In the genomic region with DNA sequence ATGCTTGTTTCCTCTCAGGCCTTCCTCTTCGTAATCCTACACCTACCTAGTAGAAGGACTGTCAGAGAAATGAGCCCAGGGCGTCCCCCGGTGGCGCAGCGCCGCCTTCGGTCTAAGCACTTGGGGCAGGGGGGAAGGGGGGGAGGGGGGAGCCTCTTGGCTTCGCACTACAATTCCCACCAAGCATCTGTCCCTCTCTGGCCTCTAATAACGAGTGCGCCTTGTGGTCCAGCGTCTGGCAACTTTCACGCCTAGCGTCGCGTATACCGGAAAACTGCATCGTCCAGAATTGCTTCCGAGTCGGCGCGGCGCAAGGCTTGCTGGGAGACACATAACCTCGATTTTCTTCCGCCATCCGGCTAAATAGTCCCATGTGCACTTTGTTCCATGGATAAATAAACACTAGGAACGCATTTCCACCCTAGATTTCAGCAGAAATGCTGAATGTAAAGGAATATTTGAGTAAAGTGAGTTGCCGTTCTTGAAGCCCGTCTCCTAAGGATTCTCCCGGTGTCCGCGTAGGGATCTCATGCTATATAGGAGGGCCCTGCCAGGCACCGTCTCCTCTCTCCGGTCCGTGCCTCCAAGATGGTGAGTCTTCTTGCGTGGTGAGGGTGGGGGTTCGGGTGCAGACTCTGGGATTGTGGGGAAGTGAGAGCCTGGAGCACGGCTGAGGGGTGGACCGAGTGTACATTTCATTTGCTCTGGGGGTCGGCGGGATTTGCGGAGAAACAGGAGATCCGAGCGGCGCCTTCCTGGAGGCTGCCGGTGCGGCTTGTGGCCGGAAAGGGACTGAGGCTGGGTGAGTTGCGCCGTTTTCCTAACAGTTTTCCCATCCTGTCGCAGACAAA, we compare ENCODE assay signal across 8 cellular contexts. TPM values are rescaled to one million over a fixed set of nuclear protein-coding genes. Genes with fewer than 3 reads are reported as not detected.
A peak's percentile ranks its signal among the peaks of the same experiment; 100 is the strongest.
DNase-seq lines count a peak whose midpoint lies in the region; ATAC-seq and TF ChIP-seq lines count a peak whose summit lies in the region.

Gene RPS26 (plus strand): TSS at position 340 of the 851 bp plus-strand sequence. CDS start 249 bp downstream, at position 589.

- peak; percentile 89 for DNase-seq in GM13976 (ENCODE audit: low spot score)
- DNase-seq in NCI-H146 (lab: John Stamatoyannopoulos, UW), result peak; percentile 100
- peak; percentile 83 to 98 (median 89) for DNase-seq in T-helper 1 cell
- DNase-seq in amniotic epithelial cell (ENCODE audit: low read depth), result peak; percentile 100
- peak; percentile 98 for DNase-seq in left cardiac atrium
- DNase-seq in posterior vena cava (ENCODE audit: low spot score), result peak; percentile 99
- peak; percentile 97 for DNase-seq in upper lobe of right lung

- H3K27me3 ChIP-seq in upper lobe of right lung, result no peaks in the 10 kb centered on the region

- intact Hi-C loops in left cardiac atrium (cut with DNase I) (loop anchor here in 1 of 2 donors (2.0 to 10.0 kb wide), 2 partner anchors 45 to 63 kb away; partner anchors contain the start of genes PA2G4 and SUOX), posterior vena cava (cut with DNase I) (no loop called here), upper lobe of right lung (cut with DNase I) (loop anchor here (10.0 kb wide), 1 partner anchor 47 kb away; the partner anchor contains the start of gene SUOX)

- peak within 1 kb of the TSS; percentile 87 for H3K4me3 ChIP-seq in upper lobe of right lung

- ATAC-seq in HG02870 (IDR thresholded peaks at IDR 0.05; ENCODE audit: unreplicated experiment), result peak; percentile 91
- ATAC-seq in left cardiac atrium, result peak; percentile 97 to 98
- ATAC-seq in upper lobe of right lung, result peak; percentile 97

- no peaks in the 10 kb centered on the region for H3K9me3 ChIP-seq in upper lobe of right lung

- peak; percentile 50 for TF ChIP-seq CTCF in GM13976 (IDR thresholded peaks at IDR 0.05; ENCODE audit: borderline replicate concordance, control extremely low read depth, extremely low read depth, insufficient read depth, missing control alignments)
- peak; percentile 41 for TF ChIP-seq CTCF in upper lobe of right lung (IDR thresholded peaks at IDR 0.05)

- in situ Hi-C loops in GM13976 (cut with MboI; ENCODE audit: low sequenced_read_pairs, unreplicated experiment), result no loop called here

- H3K4me1 ChIP-seq in upper lobe of right lung, result peaks cover 19% of the 10 kb centered on the region

- peak within 1 kb of the TSS; percentile 94 for H3K27ac ChIP-seq in upper lobe of right lung

- H3K36me3 ChIP-seq in upper lobe of right lung, result peaks cover 38% of the 10 kb centered on the region

RNA-seq across cellular contexts. Expression of gene RPS26, which starts in this region (rescaled TPM):
- total RNA-seq in left cardiac atrium (10 to 100 TPM; 28.5 to 47.1 TPM), posterior vena cava (10 to 100 TPM; 33.2 to 45.2 TPM), upper lobe of right lung (55.4 TPM)

Comparison
In these comparisons a context has a peak if more than half of its experiments do, and no peak if none do; other contexts are left out.
1. Peak in every context shown above with its lines: DNase-seq, ATAC-seq, H3K4me3 ChIP-seq and H3K27ac ChIP-seq.